ENCODE assay signal across 14 cellular contexts in genomic region chr15:74415966-74416916, GRCh38. TPM values are rescaled to one million over a fixed set of nuclear protein-coding genes. Genes with fewer than 3 reads are reported as not detected.
DNase-seq lines count a peak whose midpoint lies in the region; ATAC-seq and TF ChIP-seq lines count a peak whose summit lies in the region.
"Had no signal": no experiment of that assay in that cellular context is flagged by ENCODE, and none has a peak within 500 bp of the region (broad histone marks: within the 10 kb centered on the region; RNA-seq: fewer than 3 reads in every experiment).

No MANE protein-coding gene starts in this region.

- H3K36me3 Mint-ChIP-seq in activated naive CD4-positive, alpha-beta T cell treated with anti-CD3 and anti-CD28 coated beads, Interleukin-2, amount 10 ng/mL, durations not matched to agents 7 days and 5 days = peaks cover 5% of the 10 kb centered on the region
- H3K36me3 Mint-ChIP-seq in activated B cell treated with CpG ODN at 0.5 μM for 24 hours (ENCODE audit: low read depth) = peaks cover 90% of the 10 kb centered on the region

- CTCF ChIA-PET in activated naive CD4-positive, alpha-beta T cell treated with anti-CD3 and anti-CD28 coated beads, Interleukin-2, amount 10 ng/mL, durations not matched to agents 7 days and 5 days (lab: Charles Lee) = no interaction called here
- CTCF ChIA-PET in activated B cell treated with CpG ODN at 0.5 μM for 24 hours (lab: Charles Lee) = no interaction called here

- no peak for TF ChIP-seq CTCF in activated B cell treated with CpG ODN at 0.5 μM for 24 hours (IDR thresholded peaks at IDR 0.05)

- ATAC-seq in activated B cell treated with CpG ODN at 0.5 μM for 24 hours (ENCODE audit: low read depth) (no peak), GM19455 (IDR thresholded peaks at IDR 0.05; ENCODE audit: unreplicated experiment) (no peak)
- ATAC-seq: left lobe of liver had no signal

- H3K27ac ChIP-seq in epithelial cell of prostate (peak overlapping the region; percentile 88), substantia nigra (ENCODE audit: low read depth, low read length, poor library complexity, severe bottlenecking) (peak overlapping the region; percentile 43)

- POLR2A ChIA-PET in activated B cell treated with CpG ODN at 0.5 μM for 24 hours (lab: Charles Lee) = interaction anchor here (1.5 kb wide), 1 partner anchor 11 kb away, joined by 3 read pairs; no protein-coding TSS in a partner anchor

- peaks cover 31% of the 10 kb centered on the region for H3K4me1 Mint-ChIP-seq in activated naive CD4-positive, alpha-beta T cell treated with anti-CD3 and anti-CD28 coated beads, Interleukin-2, amount 10 ng/mL, durations not matched to agents 7 days and 5 days
- peaks cover 60% of the 10 kb centered on the region for H3K4me1 Mint-ChIP-seq in activated B cell treated with CpG ODN at 0.5 μM for 24 hours

- H3K27me3 Mint-ChIP-seq in activated naive CD4-positive, alpha-beta T cell treated with anti-CD3 and anti-CD28 coated beads, Interleukin-2, amount 10 ng/mL, durations not matched to agents 7 days and 5 days = no peaks in the 10 kb centered on the region
- no peaks in the 10 kb centered on the region for H3K27me3 Mint-ChIP-seq in activated B cell treated with CpG ODN at 0.5 μM for 24 hours

- H3K27ac Mint-ChIP-seq in activated naive CD4-positive, alpha-beta T cell treated with anti-CD3 and anti-CD28 coated beads, Interleukin-2, amount 10 ng/mL, durations not matched to agents 7 days and 5 days = no peak overlapping the region
- peak overlapping the region; percentile 71 for H3K27ac Mint-ChIP-seq in activated B cell treated with CpG ODN at 0.5 μM for 24 hours

- no peak overlapping the region for H3K4me3 Mint-ChIP-seq in activated naive CD4-positive, alpha-beta T cell treated with anti-CD3 and anti-CD28 coated beads, Interleukin-2, amount 10 ng/mL, durations not matched to agents 7 days and 5 days
- H3K4me3 Mint-ChIP-seq in activated B cell treated with CpG ODN at 0.5 μM for 24 hours = no peak overlapping the region

- peak; percentile 7 for DNase-seq in activated naive CD4-positive, alpha-beta T cell treated with anti-CD3 and anti-CD28 coated beads, Interleukin-2, amount 50 U/mL, for 16 hours
- DNase-seq in activated naive CD4-positive, alpha-beta T cell treated with anti-CD3 and anti-CD28 coated beads, Interleukin-2, amount 10 ng/mL, durations not matched to agents 7 days and 5 days = no peak
- DNase-seq in activated B cell treated with CpG ODN at 0.5 μM for 24 hours (no peak), epithelial cell of prostate (ENCODE audit: low read depth, low spot score) (no peak), substantia nigra (lab: John Stamatoyannopoulos, UW) (no peak), NCI-H748 treated with DMSO at 0.1 percent for 48 hours (lab: John Stamatoyannopoulos, UW) (no peak), kidney glomerular epithelial cell (lab: John Stamatoyannopoulos, UW) (no peak)
- DNase-seq: DMS53; Peyer's patch; stimulated activated CD4-positive, alpha-beta T cell treated with anti-CD3 and anti-CD28 coated beads, Interleukin-15, amount 100 ng/mL, for 24 hours; T-helper 9 cell had no signal

- intact Hi-C loops in activated B cell treated with CpG ODN at 0.5 μM for 24 hours (cut with micrococcal nuclease) = no loop called here

- H3K9me3 Mint-ChIP-seq in activated naive CD4-positive, alpha-beta T cell treated with anti-CD3 and anti-CD28 coated beads, Interleukin-2, amount 10 ng/mL, durations not matched to agents 7 days and 5 days = no peaks in the 10 kb centered on the region
- no peaks in the 10 kb centered on the region for H3K9me3 Mint-ChIP-seq in activated B cell treated with CpG ODN at 0.5 μM for 24 hours

RNA-seq across cellular contexts. Expression of gene SEMA7A, which starts 17.5 kb away (rescaled TPM):
- 159 and 178 TPM in 2 replicates for total RNA-seq in activated B cell treated with CpG ODN at 0.5 μM for 24 hours

RNA-seq across cellular contexts. Expression of gene UBL7, which starts 44.7 kb away (rescaled TPM):
- total RNA-seq in activated B cell treated with CpG ODN at 0.5 μM for 24 hours = 40.6 and 48.8 TPM in 2 replicates

RNA-seq across cellular contexts. Expression of gene CYP11A1, which starts 48.8 kb away (rescaled TPM):
- total RNA-seq in activated B cell treated with CpG ODN at 0.5 μM for 24 hours = not detected in 2 replicates
- total RNA-seq: H4 had no signal
